8 cellular contexts compared by ENCODE assay signal in the genomic region with DNA sequence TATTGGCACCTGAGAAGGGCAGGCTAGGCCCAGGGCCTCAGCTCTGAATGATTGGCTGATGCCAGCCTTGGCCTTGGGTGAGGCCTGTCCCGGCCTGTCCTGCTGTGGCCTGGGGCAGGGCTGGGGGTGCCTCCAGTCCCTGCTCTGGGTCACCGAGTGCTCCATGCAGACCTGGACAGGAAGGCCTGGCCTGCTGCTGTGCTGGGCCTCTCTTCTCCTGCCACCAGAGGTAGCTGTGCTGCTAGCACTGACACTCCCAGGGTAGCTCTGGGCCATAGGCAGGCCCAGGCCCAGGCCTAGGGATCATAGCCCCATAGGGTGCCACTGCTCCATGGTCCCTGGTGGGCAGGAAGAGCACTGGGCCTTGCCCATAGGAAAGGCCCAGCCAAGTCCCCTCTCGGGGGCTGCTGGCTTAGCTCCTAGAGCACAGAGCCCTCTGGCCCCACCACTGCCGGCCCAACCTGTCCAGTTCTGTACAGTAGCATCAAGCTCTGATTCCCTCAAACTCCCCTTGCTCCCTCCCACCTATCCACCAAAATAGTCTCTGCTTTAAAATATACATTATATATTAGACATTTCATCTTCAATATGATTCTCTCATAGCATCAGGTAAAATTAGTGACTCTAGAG. TPM values are rescaled to one million over a fixed set of nuclear protein-coding genes. Genes with fewer than 3 reads are reported as not detected.
DNase-seq lines count a peak whose midpoint lies in the region; ATAC-seq and TF ChIP-seq lines count a peak whose summit lies in the region.

No MANE protein-coding gene starts in this region.

- H3K9me3 Mint-ChIP-seq in activated T-cell treated with anti-CD3 and anti-CD28 coated beads, Interleukin-2, amount 50 U/mL, for 72 hours: no peaks in the 10 kb centered on the region
- no peaks in the 10 kb centered on the region for H3K9me3 Mint-ChIP-seq in activated T-cell treated with anti-CD3 and anti-CD28 coated beads, Interleukin-2, amount 50 U/mL, for 24 hours
- no peaks in the 10 kb centered on the region for H3K9me3 Mint-ChIP-seq in immature natural killer cell

- no peak for DNase-seq in activated T-cell treated with anti-CD3 and anti-CD28 coated beads, Interleukin-2, amount 50 U/mL, for 72 hours
- DNase-seq in activated T-cell treated with anti-CD3 and anti-CD28 coated beads, Interleukin-2, amount 50 U/mL, for 24 hours: no peak
- DNase-seq in NCI-H82 (lab: John Stamatoyannopoulos, UW): peak; percentile 88
- DNase-seq in coronary artery (ENCODE audit: low spot score): no peak
- DNase-seq in immature natural killer cell: no peak

- H3K36me3 ChIP-seq in mesodermal cell (ENCODE audit: control insufficient read depth, insufficient read depth, low read length): no peaks in the 10 kb centered on the region

- H3K9me3 ChIP-seq in mesodermal cell (ENCODE audit: control insufficient read depth, low read length): no peaks in the 10 kb centered on the region

- H3K4me1 Mint-ChIP-seq in activated T-cell treated with anti-CD3 and anti-CD28 coated beads, Interleukin-2, amount 50 U/mL, for 72 hours (ENCODE audit: low read depth): no peaks in the 10 kb centered on the region
- no peaks in the 10 kb centered on the region for H3K4me1 Mint-ChIP-seq in activated T-cell treated with anti-CD3 and anti-CD28 coated beads, Interleukin-2, amount 50 U/mL, for 24 hours (ENCODE audit: low read depth)
- H3K4me1 Mint-ChIP-seq in immature natural killer cell: no peaks in the 10 kb centered on the region

- no peaks in the 10 kb centered on the region for H3K36me3 Mint-ChIP-seq in activated T-cell treated with anti-CD3 and anti-CD28 coated beads, Interleukin-2, amount 50 U/mL, for 72 hours (ENCODE audit: insufficient read depth in 2 of 2)
- H3K36me3 Mint-ChIP-seq in activated T-cell treated with anti-CD3 and anti-CD28 coated beads, Interleukin-2, amount 50 U/mL, for 24 hours (ENCODE audit: low read depth): no peaks in the 10 kb centered on the region
- no peaks in the 10 kb centered on the region for H3K36me3 Mint-ChIP-seq in immature natural killer cell

- H3K27me3 Mint-ChIP-seq in activated T-cell treated with anti-CD3 and anti-CD28 coated beads, Interleukin-2, amount 50 U/mL, for 72 hours (ENCODE audit: low read depth): no peaks in the 10 kb centered on the region
- H3K27me3 Mint-ChIP-seq in activated T-cell treated with anti-CD3 and anti-CD28 coated beads, Interleukin-2, amount 50 U/mL, for 24 hours: no peaks in the 10 kb centered on the region
- H3K27me3 Mint-ChIP-seq in immature natural killer cell (ENCODE audit: low read depth in 3 of 3): peaks cover 2 to 7% (median 3%) of the 10 kb centered on the region in 3 donors

- H3K4me3 ChIP-seq in coronary artery: no peak overlapping the region
- no peak overlapping the region for H3K4me3 ChIP-seq in mesodermal cell (ENCODE audit: extremely low read depth, insufficient read depth, low read length, poor library complexity, severe bottlenecking)

- H3K4me3 Mint-ChIP-seq in activated T-cell treated with anti-CD3 and anti-CD28 coated beads, Interleukin-2, amount 50 U/mL, for 72 hours: no peak overlapping the region
- no peak overlapping the region for H3K4me3 Mint-ChIP-seq in activated T-cell treated with anti-CD3 and anti-CD28 coated beads, Interleukin-2, amount 50 U/mL, for 24 hours
- no peak overlapping the region for H3K4me3 Mint-ChIP-seq in immature natural killer cell

- WGBS in mesodermal cell (ENCODE audit: insufficient coverage in 2 of 2), 2 experiments: 65 to 71% methylated on average over 3 of the region's 4 CpGs

- TF ChIP-seq CTCF in coronary artery (IDR thresholded peaks at IDR 0.05): no peak

- ATAC-seq in activated T-cell treated with anti-CD3 and anti-CD28 coated beads, Interleukin-2, amount 50 U/mL, for 72 hours (replicated peaks in 1 of 2): peak; percentile 47 to 61
- ATAC-seq in HG02973 (IDR thresholded peaks at IDR 0.05; ENCODE audit: unreplicated experiment) (no peak), HG03469 (IDR thresholded peaks at IDR 0.05; ENCODE audit: unreplicated experiment) (no peak)

- no peak overlapping the region for H3K27ac Mint-ChIP-seq in activated T-cell treated with anti-CD3 and anti-CD28 coated beads, Interleukin-2, amount 50 U/mL, for 72 hours
- no peak overlapping the region for H3K27ac Mint-ChIP-seq in activated T-cell treated with anti-CD3 and anti-CD28 coated beads, Interleukin-2, amount 50 U/mL, for 24 hours
- no peak overlapping the region for H3K27ac Mint-ChIP-seq in immature natural killer cell

- H3K27ac ChIP-seq in coronary artery (peak overlapping the region; percentile 84 to 87), mesodermal cell (ENCODE audit: low read depth, low read length, severe bottlenecking) (peak overlapping the region; percentile 88)

- peaks cover 32% of the 10 kb centered on the region for H3K4me1 ChIP-seq in mesodermal cell (ENCODE audit: control insufficient read depth, insufficient read depth, low read length, poor library complexity, severe bottlenecking)

RNA-seq across cellular contexts. Expression of a gene that starts 18.2 kb away (rescaled TPM):
- 10 to 100 TPM; 24.1 to 27.0 TPM for total RNA-seq in activated T-cell treated with anti-CD3 and anti-CD28 coated beads, Interleukin-2, amount 50 U/mL, for 72 hours
- polyA plus RNA-seq in mesodermal cell (2013, experiment 1 of 2): 29.8 TPM
- polyA plus RNA-seq in mesodermal cell (2013, experiment 2 of 2): 20.0 TPM
- polyA plus RNA-seq in immature natural killer cell: 100 to 1,000 TPM in 1 of 3 donors, 10 to 100 TPM in 2; 71.9 to 141 (median 83.7) TPM

Comparison
In these comparisons a context has a peak if more than half of its experiments do, and no peak if none do; other contexts are left out.
1. ATAC-seq: peak in activated T-cell treated with anti-CD3 and anti-CD28 coated beads, Interleukin-2, amount 50 U/mL, for 72 hours (2 of 2); none in HG02973 (single experiment) and HG03469 (single experiment).